ENCODE assay signal across 8 cellular contexts in the genomic region with DNA sequence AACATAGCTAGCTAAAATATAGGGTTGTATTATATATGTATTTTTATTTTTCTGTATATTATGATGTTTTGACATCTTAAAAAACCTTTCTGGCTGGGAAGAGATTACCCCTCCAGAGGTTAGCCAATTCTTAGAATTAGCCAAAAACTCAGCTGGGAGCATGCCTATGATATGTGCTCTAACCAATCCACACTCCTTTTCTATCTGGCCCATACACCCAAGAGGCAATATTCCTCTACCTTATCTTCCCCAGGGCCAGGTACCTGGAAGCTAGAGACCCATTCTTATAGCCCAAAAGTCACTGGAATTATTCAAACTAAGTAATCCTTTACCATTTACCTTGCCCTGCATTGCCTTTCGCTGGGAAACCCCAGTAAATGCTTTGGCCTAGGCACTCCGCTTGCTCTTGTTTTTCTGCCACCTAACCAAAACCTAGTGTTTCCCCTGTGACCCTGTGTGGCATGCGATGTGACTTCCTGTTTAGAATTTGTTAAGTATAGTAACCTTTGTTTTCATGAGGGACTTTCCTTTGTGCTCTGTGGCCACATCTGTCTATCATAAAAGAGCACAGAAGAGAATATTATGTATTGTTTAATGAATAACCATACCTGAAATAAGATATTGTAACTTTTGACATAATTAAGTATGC. TPM values are rescaled to one million over a fixed set of nuclear protein-coding genes. Genes with fewer than 3 reads are reported as not detected.
A peak's percentile ranks its signal among the peaks of the same experiment; 100 is the strongest.
DNase-seq lines count a peak whose midpoint lies in the region; ATAC-seq lines count a peak whose summit lies in the region.

No MANE protein-coding gene starts in this region.

- ATAC-seq in GM19463 (IDR thresholded peaks at IDR 0.05; ENCODE audit: unreplicated experiment): peak; percentile 99
- peak; percentile 98 for ATAC-seq in HG03342 (IDR thresholded peaks at IDR 0.05; ENCODE audit: unreplicated experiment)
- ATAC-seq in Right ventricle myocardium inferior: no peak

- peak; percentile 31 for DNase-seq in activated CD8-positive, alpha-beta memory T cell treated with anti-CD3 and anti-CD28 coated beads, Interleukin-2, amount 50 U/mL, for 1 hour (ENCODE audit: extremely low read depth)
- peak; percentile 27 for DNase-seq in stimulated activated CD4-positive, alpha-beta T cell treated with anti-CD3 and anti-CD28 coated beads, Interleukin-4, amount 100 ng/mL, for 1 hour
- DNase-seq in NCI-H510A (lab: John Stamatoyannopoulos, UW): no peak
- DNase-seq in cerebellum (ENCODE audit: low spot score): no peak
- no peak for DNase-seq in DMS 273 (lab: John Stamatoyannopoulos, UW; ENCODE audit: unreplicated experiment)
- DNase-seq in Right ventricle myocardium inferior (ENCODE audit: missing footprints): no peak

- intact Hi-C loops in Right ventricle myocardium inferior (cut with DNase I): no loop called here

RNA-seq across cellular contexts. Expression of gene CSNK1G3, which starts 37.4 kb away (rescaled TPM):
- total RNA-seq in cerebellum: 122 TPM
- 20.6 TPM for total RNA-seq in Right ventricle myocardium inferior

Comparison
In these comparisons a context has a peak if more than half of its experiments do, and no peak if none do; other contexts are left out.
1. DNase-seq: peak in activated CD8-positive, alpha-beta memory T cell treated with anti-CD3 and anti-CD28 coated beads, Interleukin-2, amount 50 U/mL, for 1 hour (single experiment) and stimulated activated CD4-positive, alpha-beta T cell treated with anti-CD3 and anti-CD28 coated beads, Interleukin-4, amount 100 ng/mL, for 1 hour (single experiment); none in NCI-H510A (single experiment), cerebellum (single experiment), DMS 273 (single experiment) and Right ventricle myocardium inferior (single experiment).